In genomic region chr7:44403176-44403759, GRCh38 we compare ENCODE assay signal across 20 cellular contexts.
"Had no signal": no experiment of that assay in that cellular context is flagged by ENCODE, and none has a peak within 500 bp of the region (broad histone marks: within the 10 kb centered on the region; RNA-seq: fewer than 3 reads in every experiment).

No MANE protein-coding gene starts in this region.

- H3K36me3 Mint-ChIP-seq: activated naive CD4-positive, alpha-beta T cell treated with anti-CD3 and anti-CD28 coated beads, Interleukin-2, amount 50 U/mL, for 72 hours had no signal

- H3K27ac ChIP-seq: ascending aorta, gastroesophageal sphincter, left lung, ovary, prostate gland, tibial artery, WERI-Rb-1 had no signal

- H3K4me3 ChIP-seq: ascending aorta, gastroesophageal sphincter, left lung, ovary, prostate gland, tibial artery had no signal

- H3K36me3 ChIP-seq: ovary, prostate gland had no signal

- ATAC-seq: activated naive CD4-positive, alpha-beta T cell treated with anti-CD3 and anti-CD28 coated beads, Interleukin-2, amount 50 U/mL, for 72 hours; activated T-helper 17 cell treated with anti-CD3 and anti-CD28 coated beads, Interleukin-2, amount 50 U/mL, for 72 hours; gastroesophageal sphincter; left lung; stimulated activated naive CD8-positive, alpha-beta T cell treated with anti-CD3 and anti-CD28 coated beads, Interleukin-15, amount 100 ng/mL, for 72 hours had no signal

- H3K9me3 Mint-ChIP-seq: activated naive CD4-positive, alpha-beta T cell treated with anti-CD3 and anti-CD28 coated beads, Interleukin-2, amount 50 U/mL, for 72 hours; activated T-helper 17 cell treated with anti-CD3 and anti-CD28 coated beads, Interleukin-2, amount 50 U/mL, for 72 hours; central memory CD8-positive, alpha-beta T cell; mesothelial cell of epicardium; natural killer cell; stimulated activated naive CD8-positive, alpha-beta T cell treated with anti-CD3 and anti-CD28 coated beads, Interleukin-15, amount 100 ng/mL, for 72 hours had no signal

- H3K27me3 Mint-ChIP-seq: activated T-helper 17 cell treated with anti-CD3 and anti-CD28 coated beads, Interleukin-2, amount 50 U/mL, for 72 hours; central memory CD8-positive, alpha-beta T cell; stimulated activated naive CD8-positive, alpha-beta T cell treated with anti-CD3 and anti-CD28 coated beads, Interleukin-15, amount 100 ng/mL, for 72 hours had no signal

- H3K4me1 ChIP-seq: ascending aorta, gastroesophageal sphincter, prostate gland had no signal

- H3K4me3 Mint-ChIP-seq: activated T-helper 17 cell treated with anti-CD3 and anti-CD28 coated beads, Interleukin-2, amount 50 U/mL, for 72 hours; central memory CD8-positive, alpha-beta T cell; mesothelial cell of epicardium; natural killer cell; stimulated activated naive CD8-positive, alpha-beta T cell treated with anti-CD3 and anti-CD28 coated beads, Interleukin-15, amount 100 ng/mL, for 72 hours had no signal

- H3K27ac Mint-ChIP-seq: activated T-helper 17 cell treated with anti-CD3 and anti-CD28 coated beads, Interleukin-2, amount 50 U/mL, for 72 hours; mesothelial cell of epicardium had no signal

- H3K27me3 ChIP-seq: ascending aorta, gastroesophageal sphincter, left lung, ovary, tibial artery had no signal

- H3K4me1 Mint-ChIP-seq: activated T-helper 17 cell treated with anti-CD3 and anti-CD28 coated beads, Interleukin-2, amount 50 U/mL, for 72 hours; mesothelial cell of epicardium had no signal

- DNase-seq: activated CD4-positive, CD25-positive, alpha-beta regulatory T cell treated with anti-CD3 and anti-CD28 coated beads, Interleukin-2, amount 50 U/mL, for 72 hours; activated T-cell treated with anti-CD3 and anti-CD28 coated beads, Interleukin-2, amount 50 U/mL, for 1 hour; effector memory CD4-positive, alpha-beta T cell; kidney; mammary epithelial cell; natural killer cell; ovary; stimulated activated CD4-positive, alpha-beta T cell treated with anti-CD3 and anti-CD28 coated beads, Interleukin-12 subunit alpha, Interleukin-12 subunit beta, amount 100 ng/mL, for 4 hours; stimulated activated CD4-positive, alpha-beta T cell treated with anti-CD3 and anti-CD28 coated beads, Interleukin-4, amount 100 ng/mL, for 4 hours; stimulated activated naive CD8-positive, alpha-beta T cell treated with anti-CD3 and anti-CD28 coated beads, Interleukin-15, amount 100 ng/mL, for 72 hours; tibial artery; WERI-Rb-1 had no signal

- H3K9me3 ChIP-seq: ascending aorta, gastroesophageal sphincter, left lung, ovary, prostate gland, tibial artery had no signal
